In the genomic region with DNA sequence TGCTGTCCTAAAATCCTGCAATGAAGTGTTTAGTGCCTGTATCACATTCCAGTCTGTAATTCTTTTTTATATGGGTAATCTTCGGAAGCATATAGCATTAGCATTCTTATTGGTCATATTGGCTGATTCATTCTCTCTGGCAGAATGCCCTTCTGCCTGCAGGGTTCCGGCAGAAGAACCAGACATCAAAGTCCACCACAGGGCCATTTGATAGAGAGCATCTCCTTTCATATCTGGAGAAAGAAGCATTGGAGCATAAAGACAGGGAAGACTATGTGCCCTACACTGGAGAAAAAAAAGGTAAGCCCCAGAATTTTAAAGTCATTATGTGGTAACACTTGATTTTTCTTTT, we compare ENCODE assay signal across 12 cellular contexts. TPM values are rescaled to one million over a fixed set of nuclear protein-coding genes. Genes with fewer than 3 reads are reported as not detected.
DNase-seq lines count a peak whose midpoint lies in the region; FAIRE-seq and TF ChIP-seq lines count a peak whose summit lies in the region.
"Had no signal": no experiment of that assay in that cellular context is flagged by ENCODE, and none has a peak within 500 bp of the region (broad histone marks: within the 10 kb centered on the region; RNA-seq: fewer than 3 reads in every experiment).

No MANE protein-coding gene starts in this region.

- no peaks in the 10 kb centered on the region for H3K79me2 ChIP-seq in mesendoderm (ENCODE audit: control insufficient read depth, insufficient read depth, low read length)

- H3K36me3 ChIP-seq in sigmoid colon (peaks cover 4 to 49% (median 5%) of the 10 kb centered on the region in 4 donors), mesendoderm (ENCODE audit: control insufficient read depth, insufficient read depth, low read length) (peaks cover 3% of the 10 kb centered on the region)

- no peak overlapping the region for H2BK5ac ChIP-seq in mesendoderm (ENCODE audit: low read length)

- H4K5ac ChIP-seq in mesendoderm (ENCODE audit: low read length), result no peak overlapping the region

- H2AK5ac ChIP-seq in mesendoderm (ENCODE audit: low read length), result no peak overlapping the region

- H3K4me2 ChIP-seq in mesendoderm (ENCODE audit: low read length), result no peak overlapping the region

- H3K4me3 ChIP-seq in sigmoid colon (no peak overlapping the region), mesendoderm (ENCODE audit: low read length) (no peak overlapping the region)

- no peak overlapping the region for H3K18ac ChIP-seq in mesendoderm (ENCODE audit: low read length)

- no peak for TF ChIP-seq POLR2A in sigmoid colon (IDR thresholded peaks at IDR 0.05)

- no peak overlapping the region for H3K9ac ChIP-seq in mesendoderm (ENCODE audit: low read length)

- H4K8ac ChIP-seq in mesendoderm (ENCODE audit: low read depth, low read length), result no peak overlapping the region

- in situ Hi-C loops in ACHN (cut with HindIII; ENCODE audit: low pct_ligation_motif_present, low pct_unique_long_range_greater_than_20kb, low sequenced_read_pairs), result no loop called here

- H3K79me1 ChIP-seq in mesendoderm (ENCODE audit: low read length), result peaks cover 4% of the 10 kb centered on the region

- FAIRE-seq in HTR-8/SVneo (lab: Jason Lieb, UNC), result no peak
- FAIRE-seq: GM12892 had no signal

- intact Hi-C loops in sigmoid colon (cut with DNase I), result no loop called here

- H3K27me3 ChIP-seq in sigmoid colon (no peaks in the 10 kb centered on the region), mesendoderm (ENCODE audit: insufficient read depth, low read length, poor library complexity) (peaks cover 1% of the 10 kb centered on the region)

- TF ChIP-seq CTCF in sigmoid colon (IDR thresholded peaks at IDR 0.05), result no peak

- H2BK120ac ChIP-seq in mesendoderm (ENCODE audit: low read depth, low read length), result no peak overlapping the region

- H2BK15ac ChIP-seq in mesendoderm (replicated peaks; ENCODE audit: low read depth), result no peak overlapping the region

- no peak overlapping the region for H3K4ac ChIP-seq in mesendoderm (ENCODE audit: low read depth, low read length)

- TF ChIP-seq EP300 in sigmoid colon (IDR thresholded peaks at IDR 0.05), result no peak

- H3K56ac ChIP-seq in mesendoderm (ENCODE audit: low read length), result no peak overlapping the region

- H3K27ac ChIP-seq in sigmoid colon (no peak overlapping the region), mesendoderm (ENCODE audit: low read depth, low read length) (no peak overlapping the region)

- H3K4me1 ChIP-seq in sigmoid colon (peaks cover 0 to 12% (median 5%) of the 10 kb centered on the region in 4 donors), mesendoderm (ENCODE audit: control insufficient read depth, low read depth, low read length) (no peaks in the 10 kb centered on the region)

- H3K23ac ChIP-seq in mesendoderm (ENCODE audit: low read length), result no peak overlapping the region

- peaks cover 0 to 3% (median 0%) of the 10 kb centered on the region in 4 donors for H3K9me3 ChIP-seq in sigmoid colon

- 13 to 54% methylated on average over 2 of the region's 2 CpGs for WGBS in sigmoid colon, 2 donors
- no CpG with 5 or more reads among the region's 2 CpGs for WGBS in mesendoderm (ENCODE audit: extremely low coverage, insufficient coverage, low lambda C conversion rate)

- DNase-seq in ACHN (peak; percentile 72), HTR-8/SVneo (ENCODE audit: insufficient read length, low spot score) (peak; percentile 46), amniotic epithelial cell (ENCODE audit: low read depth) (peak; percentile 73), kidney glomerular epithelial cell (lab: John Stamatoyannopoulos, UW) (peak; percentile 83), sigmoid colon (no peak), NCI-H345 (lab: John Stamatoyannopoulos, UW) (no peak), HuH-7 (ENCODE audit: low spot score) (no peak), mesendoderm (no peak)
- DNase-seq: activated B cell treated with CpG ODN at 0.5 μM for 24 hours; activated naive CD4-positive, alpha-beta T cell treated with anti-CD3 and anti-CD28 coated beads, Interleukin-2, amount 50 U/mL, for 16 hours; NK-92 treated with Interleukin-12 subunit alpha and Interleukin-12 subunit beta, amount 100 ng/mL, for 24 hours had no signal

RNA-seq across cellular contexts. Expression of a gene that starts 39.6 kb away (rescaled TPM):
- 10 to 100 TPM; 10.7 to 17.9 (median 15.0) TPM for total RNA-seq in sigmoid colon
- 10 to 100 TPM; 13.2 to 23.1 (median 17.9) TPM for polyA plus RNA-seq in sigmoid colon
- polyA plus RNA-seq in mesendoderm (2013, experiment 1 of 2), result 24.0 TPM
- 24.4 TPM for polyA plus RNA-seq in mesendoderm (2013, experiment 2 of 2)

Comparison
In these comparisons a context has a peak if more than half of its experiments do, and no peak if none do; other contexts are left out.
1. DNase-seq: peak in ACHN (single experiment), HTR-8/SVneo (single experiment), amniotic epithelial cell (single experiment) and kidney glomerular epithelial cell (single experiment); none in sigmoid colon (single experiment), NCI-H345 (single experiment), HuH-7 (single experiment) and mesendoderm (single experiment).